In the genomic region with DNA sequence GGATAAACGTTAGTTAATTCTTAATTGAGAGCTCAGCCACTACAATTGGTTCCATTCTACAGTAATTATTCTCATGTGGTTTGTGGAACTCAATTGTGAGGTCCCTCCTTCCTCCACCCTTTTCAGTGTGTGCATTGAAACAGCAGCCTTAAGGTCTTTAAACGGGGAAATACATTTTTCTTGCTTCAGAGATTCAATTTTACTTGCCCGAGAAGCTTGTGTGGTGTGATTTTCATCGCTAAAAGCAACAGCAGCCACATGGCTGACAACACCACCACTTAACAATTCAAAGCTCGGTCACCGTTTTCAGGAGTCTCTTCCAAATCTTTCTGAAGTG, we compare ENCODE assay signal across 8 cellular contexts. TPM values are rescaled to one million over a fixed set of nuclear protein-coding genes. Genes with fewer than 3 reads are reported as not detected.
DNase-seq lines count a peak whose midpoint lies in the region; ATAC-seq and TF ChIP-seq lines count a peak whose summit lies in the region.

No MANE protein-coding gene starts in this region.

- peaks cover 42% of the 10 kb centered on the region for H3K79me2 ChIP-seq in smooth muscle cell (ENCODE audit: low read depth)

- H3K36me3 ChIP-seq in SK-N-MC (ENCODE audit: insufficient read depth, low read length) (no peaks in the 10 kb centered on the region), smooth muscle cell (ENCODE audit: low read depth) (no peaks in the 10 kb centered on the region)

- H3K4me3 ChIP-seq in SK-N-MC (peak overlapping the region; percentile 91), smooth muscle cell (peak overlapping the region; percentile 96)

- H3K4me1 ChIP-seq in foreskin keratinocyte (peaks cover 23% of the 10 kb centered on the region), smooth muscle cell (ENCODE audit: low read depth) (peaks cover 25% of the 10 kb centered on the region)

- no peaks in the 10 kb centered on the region for H3K27me3 ChIP-seq in foreskin keratinocyte
- H3K27me3 ChIP-seq in smooth muscle cell (ENCODE audit: low read depth), result no peaks in the 10 kb centered on the region

- WGBS in smooth muscle cell (ENCODE audit: low lambda C conversion rate), result 2% methylated on average over 6 of the region's 6 CpGs

- H3K9me3 ChIP-seq in SK-N-MC (ENCODE audit: low read depth, low read length) (no peaks in the 10 kb centered on the region), smooth muscle cell (replicated peaks; ENCODE audit: low read depth) (no peaks in the 10 kb centered on the region)

- H4K20me1 ChIP-seq in smooth muscle cell (ENCODE audit: low read depth), result peaks cover 35% of the 10 kb centered on the region

- H3F3A ChIP-seq in smooth muscle cell (ENCODE audit: low read depth), result peaks cover 10% of the 10 kb centered on the region

- ATAC-seq in HG02623 (IDR thresholded peaks at IDR 0.05; ENCODE audit: unreplicated experiment), result peak; percentile 1
- no peak for ATAC-seq in foreskin keratinocyte

- TF ChIP-seq CTCF in foreskin keratinocyte (conservative IDR thresholded peaks at IDR 0.05), result no peak
- no peak for TF ChIP-seq CTCF in smooth muscle cell (IDR thresholded peaks at IDR 0.05; ENCODE audit: borderline replicate concordance, insufficient read depth, poor library complexity, severe bottlenecking)

- H3K9ac ChIP-seq in SK-N-MC (ENCODE audit: insufficient read length) (peak overlapping the region; percentile 84), smooth muscle cell (ENCODE audit: low read depth) (peak overlapping the region; percentile 72)

- H3K4me2 ChIP-seq in smooth muscle cell, result peak overlapping the region; percentile 87

- H2AFZ ChIP-seq in smooth muscle cell (ENCODE audit: low read depth), result peak overlapping the region; percentile 57

- peak; percentile 23 for DNase-seq in NCI-H748 (lab: John Stamatoyannopoulos, UW; ENCODE audit: unreplicated experiment)
- DNase-seq in NCI-H748 treated with DMSO at 0.1 percent for 48 hours (lab: John Stamatoyannopoulos, UW), result no peak
- DNase-seq in SK-N-MC (ENCODE audit: low read depth, low spot score), result no peak
- no peak for DNase-seq in foreskin keratinocyte
- no peak for DNase-seq in smooth muscle cell (lab: John Stamatoyannopoulos, UW; ENCODE audit: unreplicated experiment)
- no peak for DNase-seq in activated gamma-delta T cell treated with Interleukin-2 at 50 U/mL for 16 hours
- DNase-seq in NCI-H2227 treated with DMSO at 0.1 percent for 48 hours (lab: John Stamatoyannopoulos, UW), result no peak

- H3K27ac ChIP-seq in SK-N-MC (peak overlapping the region; percentile 65; the same call in 1 of the 2 replicates), foreskin keratinocyte (peak overlapping the region; percentile 87), smooth muscle cell (ENCODE audit: low read depth) (peak overlapping the region; percentile 93)

RNA-seq across cellular contexts. Expression of gene PPFIBP1, which starts 0.7 kb away (rescaled TPM):
- total RNA-seq in foreskin keratinocyte, result 92.1 and 105 TPM in 2 replicates
- polyA plus RNA-seq in foreskin keratinocyte, result 12.6 and 14.2 TPM in 2 replicates
- total RNA-seq in smooth muscle cell, result 150 and 156 TPM in 2 replicates
- 45.7 and 79.1 TPM in 2 replicates for polyA plus RNA-seq in smooth muscle cell
